14 cellular contexts compared by ENCODE assay signal in the genomic region with DNA sequence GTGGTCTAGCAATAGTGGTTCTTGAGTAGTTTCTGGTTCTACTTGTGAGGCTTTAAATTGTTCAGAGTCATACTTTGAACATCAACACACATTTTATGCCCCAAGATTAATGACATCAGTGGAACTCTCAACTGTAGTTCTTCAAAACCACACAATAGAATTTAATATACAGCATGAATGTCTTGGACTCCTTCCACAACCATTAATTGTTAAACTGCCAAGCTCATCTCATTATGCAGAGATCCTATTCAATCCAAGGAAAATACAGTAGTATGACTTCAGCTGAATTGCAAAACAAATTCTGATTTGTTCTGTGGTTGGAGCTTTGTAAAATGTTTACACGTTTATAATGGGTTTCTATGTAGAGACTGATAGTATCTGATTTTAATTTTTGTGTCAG.
DNase-seq lines count a peak whose midpoint lies in the region; ATAC-seq, FAIRE-seq and TF ChIP-seq lines count a peak whose summit lies in the region.
"Had no signal": no experiment of that assay in that cellular context is flagged by ENCODE, and none has a peak within 500 bp of the region (broad histone marks: within the 10 kb centered on the region; RNA-seq: fewer than 3 reads in every experiment).

No MANE protein-coding gene starts in this region.

- no peak overlapping the region for H3K4me3 Mint-ChIP-seq in activated naive CD4-positive, alpha-beta T cell treated with anti-CD3 and anti-CD28 coated beads, Interleukin-2, amount 10 ng/mL, durations not matched to agents 7 days and 5 days
- H3K4me3 Mint-ChIP-seq in stimulated activated effector memory CD8-positive, alpha-beta T cell treated with anti-CD3 and anti-CD28 coated beads, Interleukin-12 subunit alpha, Interleukin-12 subunit beta, amount 100 ng/mL, for 72 hours = no peak overlapping the region

- POLR2A ChIA-PET in endothelial cell of umbilical vein (lab: Charles Lee) = no interaction called here

- H3K9me3 ChIP-seq in endothelial cell of umbilical vein (replicated peaks; ENCODE audit: control insufficient read depth, insufficient read depth, low read length) = no peaks in the 10 kb centered on the region
- H3K9me3 ChIP-seq: ascending aorta, uterus had no signal

- BruUV-seq in endothelial cell of umbilical vein (replicated peaks; lab: Mats Ljungman, UMichigan) = no TSS peak

- no peak overlapping the region for H2AFZ ChIP-seq in endothelial cell of umbilical vein (ENCODE audit: low read depth, low read length)

- no peak for ATAC-seq in stimulated activated effector memory CD8-positive, alpha-beta T cell treated with anti-CD3 and anti-CD28 coated beads, Interleukin-12 subunit alpha, Interleukin-12 subunit beta, amount 100 ng/mL, for 72 hours
- ATAC-seq in HG02588 (IDR thresholded peaks at IDR 0.05; ENCODE audit: unreplicated experiment) = no peak
- ATAC-seq: HepG2 had no signal

- no peaks in the 10 kb centered on the region for H3K27me3 Mint-ChIP-seq in activated naive CD4-positive, alpha-beta T cell treated with anti-CD3 and anti-CD28 coated beads, Interleukin-2, amount 10 ng/mL, durations not matched to agents 7 days and 5 days

- no peaks in the 10 kb centered on the region for H3K36me3 ChIP-seq in endothelial cell of umbilical vein (ENCODE audit: control insufficient read depth in 2 of 2, extremely low read depth in 1 of 2, insufficient read depth in 2 of 2, low read length in 2 of 2)
- H3K36me3 ChIP-seq: ascending aorta, uterus had no signal

- H3K9me3 Mint-ChIP-seq in activated naive CD4-positive, alpha-beta T cell treated with anti-CD3 and anti-CD28 coated beads, Interleukin-2, amount 10 ng/mL, durations not matched to agents 7 days and 5 days = peaks cover 15% of the 10 kb centered on the region
- H3K9me3 Mint-ChIP-seq in stimulated activated effector memory CD8-positive, alpha-beta T cell treated with anti-CD3 and anti-CD28 coated beads, Interleukin-12 subunit alpha, Interleukin-12 subunit beta, amount 100 ng/mL, for 72 hours = peaks cover 3% of the 10 kb centered on the region

- peak overlapping the region; percentile 78 for H3K27ac Mint-ChIP-seq in activated naive CD4-positive, alpha-beta T cell treated with anti-CD3 and anti-CD28 coated beads, Interleukin-2, amount 10 ng/mL, durations not matched to agents 7 days and 5 days
- H3K27ac Mint-ChIP-seq in stimulated activated effector memory CD8-positive, alpha-beta T cell treated with anti-CD3 and anti-CD28 coated beads, Interleukin-12 subunit alpha, Interleukin-12 subunit beta, amount 100 ng/mL, for 72 hours = peak overlapping the region; percentile 10

- TF ChIP-seq POLR2A in endothelial cell of umbilical vein (IDR thresholded peaks at IDR 0.05; ENCODE audit: low read depth, low read length) = no peak

- no peaks in the 10 kb centered on the region for H3K4me1 ChIP-seq in endothelial cell of umbilical vein (ENCODE audit: control insufficient read depth, extremely low read depth, insufficient read depth, low read length)
- H3K4me1 ChIP-seq: ascending aorta, uterus had no signal

- dilution Hi-C loops in endothelial cell of umbilical vein (cut with MboI; ENCODE audit: extremely low pct_ligation_motif_present, low sequenced_read_pairs) = no loop called here

- intact Hi-C loops in endothelial cell of umbilical vein (cut with micrococcal nuclease) = no loop called here

- H3K4me1 Mint-ChIP-seq in activated naive CD4-positive, alpha-beta T cell treated with anti-CD3 and anti-CD28 coated beads, Interleukin-2, amount 10 ng/mL, durations not matched to agents 7 days and 5 days = peaks cover 36% of the 10 kb centered on the region
- H3K4me1 Mint-ChIP-seq in stimulated activated effector memory CD8-positive, alpha-beta T cell treated with anti-CD3 and anti-CD28 coated beads, Interleukin-12 subunit alpha, Interleukin-12 subunit beta, amount 100 ng/mL, for 72 hours = peaks cover 34% of the 10 kb centered on the region

- H3K36me3 Mint-ChIP-seq in activated naive CD4-positive, alpha-beta T cell treated with anti-CD3 and anti-CD28 coated beads, Interleukin-2, amount 10 ng/mL, durations not matched to agents 7 days and 5 days = peaks cover 63% of the 10 kb centered on the region
- H3K36me3 Mint-ChIP-seq in stimulated activated effector memory CD8-positive, alpha-beta T cell treated with anti-CD3 and anti-CD28 coated beads, Interleukin-12 subunit alpha, Interleukin-12 subunit beta, amount 100 ng/mL, for 72 hours = peaks cover 6% of the 10 kb centered on the region

- no peaks in the 10 kb centered on the region for H3K27me3 ChIP-seq in endothelial cell of umbilical vein (ENCODE audit: control insufficient read depth in 2 of 2, insufficient read depth in 2 of 2, low read length in 2 of 2)
- H3K27me3 ChIP-seq: ascending aorta, uterus had no signal

- H3K9me1 ChIP-seq in endothelial cell of umbilical vein (replicated peaks; ENCODE audit: control insufficient read depth, extremely low read depth, insufficient read depth, low read length) = peaks cover 3% of the 10 kb centered on the region

- FAIRE-seq in endothelial cell of umbilical vein (lab: Jason Lieb, UNC) = peak; percentile 52
- FAIRE-seq: HepG2 had no signal

- TF ChIP-seq CTCF in endothelial cell of umbilical vein (IDR thresholded peaks at IDR 0.05; ENCODE audit: extremely low read depth in 1 of 2, insufficient read depth in 1 of 2, low read depth in 1 of 2, low read length in 2 of 2) = no peak

- H4K20me1 ChIP-seq in endothelial cell of umbilical vein (replicated peaks; ENCODE audit: control insufficient read depth, extremely low read depth, insufficient read depth, low read length) = no peaks in the 10 kb centered on the region

- H3K4me2 ChIP-seq in endothelial cell of umbilical vein (ENCODE audit: insufficient read depth, low read length) = no peak overlapping the region

- H3K79me2 ChIP-seq in endothelial cell of umbilical vein (ENCODE audit: control insufficient read depth, insufficient read depth, low read length) = no peaks in the 10 kb centered on the region

- H3K27ac ChIP-seq in endothelial cell of umbilical vein (ENCODE audit: insufficient read depth, low read depth, low read length) = no peak overlapping the region
- H3K27ac ChIP-seq: ascending aorta, RWPE1, uterus had no signal

- CTCF ChIA-PET in activated naive CD4-positive, alpha-beta T cell treated with anti-CD3 and anti-CD28 coated beads, Interleukin-2, amount 10 ng/mL, durations not matched to agents 7 days and 5 days (lab: Charles Lee) = interaction anchor here (1.0 to 1.3 kb wide), 3 partner anchors 21 to 38 kb away, joined by 3 read pairs; no protein-coding TSS in a partner anchor
- CTCF ChIA-PET in endothelial cell of umbilical vein (lab: Charles Lee) = interaction anchor here (0.6 to 1.0 kb wide), 2 partner anchors 10 to 38 kb away, joined by 3 read pairs; no protein-coding TSS in a partner anchor

- no peak overlapping the region for H3K9ac ChIP-seq in endothelial cell of umbilical vein (replicated peaks; ENCODE audit: extremely low read depth, insufficient read depth, low read length)

- DNase-seq in activated naive CD4-positive, alpha-beta T cell treated with anti-CD3 and anti-CD28 coated beads, Interleukin-2, amount 10 ng/mL, durations not matched to agents 7 days and 5 days = no peak
- DNase-seq in activated naive CD4-positive, alpha-beta T cell treated with anti-CD3 and anti-CD28 coated beads, Interleukin-2, amount 50 U/mL, for 16 hours = no peak
- peak; percentile 46 for DNase-seq in RPMI7951 (ENCODE audit: low read depth)
- DNase-seq in endothelial cell of umbilical vein (ENCODE audit: low read depth, low spot score) = peak; percentile 63
- DNase-seq in stimulated activated effector memory CD8-positive, alpha-beta T cell treated with anti-CD3 and anti-CD28 coated beads, Interleukin-12 subunit alpha, Interleukin-12 subunit beta, amount 100 ng/mL, for 72 hours (ENCODE audit: low spot score in 2 of 2) = no peak
- no peak for DNase-seq in GM19240 (ENCODE audit: insufficient read length, low spot score)
- DNase-seq in stimulated activated CD4-positive, alpha-beta T cell treated with anti-CD3 and anti-CD28 coated beads, Interleukin-2, amount 100 ng/mL, for 48 hours = no peak
- DNase-seq: NCI-H1417 treated with DMSO at 0.1 percent for 48 hours, posterior cingulate gyrus, uterus had no signal

- H3K4me3 ChIP-seq in endothelial cell of umbilical vein (replicated peaks in 1 of 3; ENCODE audit: insufficient read depth in 1 of 3, low read depth in 1 of 3, low read length in 3 of 3) = no peak overlapping the region
- H3K4me3 ChIP-seq: ascending aorta, uterus had no signal

TF ChIP-seq in endothelial cell of umbilical vein, 7 proteins besides CTCF, POLR2A, EP300 and RAD21:
- TF ChIP-seq, protein P1, sequence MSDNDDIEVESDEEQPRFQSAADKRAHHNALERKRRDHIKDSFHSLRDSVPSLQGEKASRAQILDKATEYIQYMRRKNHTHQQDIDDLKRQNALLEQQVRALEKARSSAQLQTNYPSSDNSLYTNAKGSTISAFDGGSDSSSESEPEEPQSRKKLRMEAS (IDR thresholded peaks at IDR 0.05; ENCODE audit: insufficient read depth, insufficient read length) = no peak
- TF ChIP-seq MYC (IDR thresholded peaks at IDR 0.05; ENCODE audit: low read depth, low read length) (no peak), JUN (IDR thresholded peaks at IDR 0.05; ENCODE audit: borderline replicate concordance, insufficient read depth, insufficient read length, low read depth) (no peak), FOS (IDR thresholded peaks at IDR 0.05; ENCODE audit: borderline replicate concordance, insufficient read depth, low read length) (no peak), GATA2 (IDR thresholded peaks at IDR 0.05; ENCODE audit: insufficient read depth, insufficient read length, low read depth, low read length) (no peak), EZH2 (IDR thresholded peaks at IDR 0.05; ENCODE audit: borderline replicate concordance, low read depth, low read length, severe bottlenecking) (no peak), POLR2AphosphoS5 (IDR thresholded peaks at IDR 0.05; ENCODE audit: insufficient read depth, low read depth, low read length) (no peak)

Comparison
In these comparisons a context has a peak if more than half of its experiments do, and no peak if none do; other contexts are left out.
1. DNase-seq: peak in RPMI7951 (single experiment) and endothelial cell of umbilical vein (single experiment); none in activated naive CD4-positive, alpha-beta T cell treated with anti-CD3 and anti-CD28 coated beads, Interleukin-2, amount 10 ng/mL, durations not matched to agents 7 days and 5 days (single experiment), activated naive CD4-positive, alpha-beta T cell treated with anti-CD3 and anti-CD28 coated beads, Interleukin-2, amount 50 U/mL, for 16 hours (single experiment), stimulated activated effector memory CD8-positive, alpha-beta T cell treated with anti-CD3 and anti-CD28 coated beads, Interleukin-12 subunit alpha, Interleukin-12 subunit beta, amount 100 ng/mL, for 72 hours (0 of 2), GM19240 (single experiment) and stimulated activated CD4-positive, alpha-beta T cell treated with anti-CD3 and anti-CD28 coated beads, Interleukin-2, amount 100 ng/mL, for 48 hours (0 of 2).